Comparison of ENCODE assay signal across 15 cellular contexts in the genomic region with DNA sequence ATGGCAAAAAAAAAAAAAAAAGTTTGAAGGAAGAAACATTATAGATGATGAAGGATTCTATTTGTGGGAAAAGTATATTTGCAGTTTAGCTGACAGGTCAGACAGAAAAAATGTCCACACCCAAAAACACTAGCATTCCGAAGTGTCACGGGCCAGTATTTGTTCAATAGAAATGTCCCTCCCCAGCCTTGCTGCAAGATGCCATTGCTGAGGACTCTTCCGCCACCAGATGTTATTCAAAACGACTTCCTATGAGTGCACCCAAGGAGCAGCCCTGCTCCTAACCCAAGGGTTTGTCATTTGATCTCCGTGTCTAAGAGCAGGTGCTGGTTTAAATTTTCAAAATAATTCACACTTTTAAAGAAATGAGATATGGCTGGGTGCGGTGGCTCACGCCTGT.
DNase-seq lines count a peak whose midpoint lies in the region; ATAC-seq and TF ChIP-seq lines count a peak whose summit lies in the region.
"Had no signal": no experiment of that assay in that cellular context is flagged by ENCODE, and none has a peak within 500 bp of the region (broad histone marks: within the 10 kb centered on the region; RNA-seq: fewer than 3 reads in every experiment).

No MANE protein-coding gene starts in this region.

- H3K4me2 ChIP-seq in PC-3 (ENCODE audit: low read length) = peak overlapping the region; percentile 83
- H3K4me2 ChIP-seq: GM23338 had no signal

- H3K4me3 ChIP-seq in PC-3 (ENCODE audit: low read length) (no peak overlapping the region), psoas muscle (no peak overlapping the region), right lobe of liver (no peak overlapping the region)
- H3K4me3 ChIP-seq: GM12878, GM23338 had no signal

- POLR2A ChIA-PET in PC-3 (lab: Charles Lee; ENCODE audit: unreplicated experiment) = no interaction called here

- H3K27ac ChIP-seq in PC-3 (ENCODE audit: low read length) (peak overlapping the region; percentile 91), psoas muscle (peak overlapping the region; percentile 65), right lobe of liver (no peak overlapping the region)

- H3K4me1 ChIP-seq in PC-3 (ENCODE audit: insufficient read depth, low read length) (peaks cover 37% of the 10 kb centered on the region), psoas muscle (peaks cover 31% of the 10 kb centered on the region), right lobe of liver (no peaks in the 10 kb centered on the region)

- CTCF ChIA-PET in PC-3 (lab: Charles Lee) = interaction anchor here (0.6 to 0.7 kb wide), 2 partner anchors 17 to 53 kb away, joined by 4 to 23 read pairs; no protein-coding TSS in a partner anchor

- in situ Hi-C loops in G401 (cut with HindIII; ENCODE audit: low sequenced_read_pairs) = no loop called here

- DNase-seq in PC-3 (peak; percentile 88), myocyte (ENCODE audit: low read depth) (peak; percentile 18), psoas muscle (no peak), G401 (ENCODE audit: low spot score) (no peak), right lobe of liver (no peak)
- no peak for DNase-seq in stimulated activated CD4-positive, alpha-beta T cell treated with anti-CD3 and anti-CD28 coated beads, Interleukin-4, amount 100 ng/mL, for 4 hours
- DNase-seq in stimulated activated naive CD4-positive, alpha-beta T cell (lab: John Stamatoyannopoulos, UW) = no peak
- DNase-seq: C1 segment of cervical spinal cord; Calu3; CD4-positive, alpha-beta T cell; DMS 273 treated with DMSO at 0.1 percent for 48 hours; H7 had no signal

- peaks cover 6% of the 10 kb centered on the region; the same call in 1 of the 2 replicates for H3K79me2 ChIP-seq in PC-3 (ENCODE audit: low read length)

- no peak overlapping the region for H2AFZ ChIP-seq in PC-3 (ENCODE audit: low read length)
- H2AFZ ChIP-seq: GM23338 had no signal

- 44 to 73% (median 45%) methylated on average over 7 of the region's 7 CpGs for WGBS in psoas muscle, 3 donors
- 92% methylated on average over 5 of the region's 7 CpGs for WGBS in right lobe of liver (ENCODE audit: insufficient coverage, low coverage, low lambda C conversion rate, missing lambda C conversion rate)

- ATAC-seq in PC-3 (peak; percentile 9), psoas muscle (peak; percentile 26 to 58 (median 46)), right lobe of liver (no peak)
- ATAC-seq: GM12878, GM23338, HepG2 had no signal

- TF ChIP-seq CTCF in PC-3 (conservative IDR thresholded peaks at IDR 0.05; ENCODE audit: low read depth, low read length) = no peak
- no peak for TF ChIP-seq CTCF in psoas muscle (IDR thresholded peaks at IDR 0.05)
- TF ChIP-seq CTCF in right lobe of liver (IDR thresholded peaks at IDR 0.05) = no peak

- H3K36me3 ChIP-seq in PC-3 (ENCODE audit: low read depth, low read length) (no peaks in the 10 kb centered on the region), psoas muscle (ENCODE audit: insufficient read depth in 1 of 2, low read depth in 1 of 2) (peaks cover 2 to 6% of the 10 kb centered on the region in 2 donors), right lobe of liver (peaks cover 0 to 8% (median 0%) of the 10 kb centered on the region in 4 donors)

- H3K27me3 ChIP-seq in PC-3 (ENCODE audit: low read length) (no peaks in the 10 kb centered on the region), psoas muscle (ENCODE audit: insufficient read depth in 3 of 3, low read length in 2 of 3) (no peaks in the 10 kb centered on the region), right lobe of liver (no peaks in the 10 kb centered on the region)

- TF ChIP-seq POLR2A in right lobe of liver (IDR thresholded peaks at IDR 0.05) = no peak

- H4K20me1 ChIP-seq in PC-3 (ENCODE audit: low read length) = no peaks in the 10 kb centered on the region

- no peak overlapping the region for H3K9ac ChIP-seq in PC-3 (ENCODE audit: low read length)

- BruUV-seq in PC-3 (replicated peaks; lab: Mats Ljungman, UMichigan) = no TSS peak

- H3K9me3 ChIP-seq in PC-3 (ENCODE audit: low read length) (no peaks in the 10 kb centered on the region), psoas muscle (no peaks in the 10 kb centered on the region), right lobe of liver (no peaks in the 10 kb centered on the region)

- H3F3A ChIP-seq in PC-3 (ENCODE audit: low read length, unreplicated experiment) = peaks cover 10% of the 10 kb centered on the region

- intact Hi-C loops in PC-3 (cut with micrococcal nuclease) = loop anchor here (5.0 kb wide), 2 partner anchors 47 to 87 kb away; no protein-coding TSS in a partner anchor
- intact Hi-C loops in psoas muscle (cut with DNase I) = loop anchor here (5.0 kb wide), 1 partner anchor 33 kb away; no protein-coding TSS in a partner anchor
- intact Hi-C loops in right lobe of liver (cut with DNase I) = no loop called here

- no peaks in the 10 kb centered on the region for H3K9me2 ChIP-seq in PC-3 (replicated peaks; ENCODE audit: low read length)

Comparison
In these comparisons a context has a peak if more than half of its experiments do, and no peak if none do; other contexts are left out.
1. ATAC-seq: peak in PC-3 (single experiment) and psoas muscle (4 of 4); none in right lobe of liver (0 of 4).
2. DNase-seq: peak in PC-3 (single experiment) and myocyte (single experiment); none in psoas muscle (0 of 2), stimulated activated CD4-positive, alpha-beta T cell treated with anti-CD3 and anti-CD28 coated beads, Interleukin-4, amount 100 ng/mL, for 4 hours (0 of 2), G401 (single experiment), right lobe of liver (0 of 3) and stimulated activated naive CD4-positive, alpha-beta T cell (0 of 6).
3. H3K27ac ChIP-seq: peak in PC-3 (single experiment) and psoas muscle (single experiment); none in right lobe of liver (0 of 3).
4. intact Hi-C loops: an anchor here in PC-3 (5.0 kb wide) and psoas muscle (5.0 kb wide); none called in right lobe of liver.